Comparison of ENCODE assay signal across 14 cellular contexts in the genomic region with DNA sequence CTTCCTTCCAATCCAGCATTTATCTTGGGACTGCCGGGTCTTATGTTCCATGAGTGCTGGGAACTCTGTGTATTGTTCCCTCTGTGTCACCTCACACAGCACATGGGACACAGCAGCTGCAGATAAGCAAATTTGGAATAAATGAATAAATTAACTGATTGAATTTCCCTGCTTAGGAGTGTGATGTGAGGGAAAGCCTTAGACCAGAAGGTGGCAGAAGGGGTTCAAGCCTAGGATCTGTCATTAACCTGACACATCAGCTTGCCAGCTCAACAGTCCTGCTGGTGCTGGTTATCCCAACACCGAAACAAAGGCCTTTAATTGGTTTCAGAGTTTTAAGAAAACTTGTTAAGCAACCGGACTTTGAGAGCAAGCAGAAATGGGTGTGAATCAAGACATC.
DNase-seq lines count a peak whose midpoint lies in the region; ATAC-seq, FAIRE-seq and TF ChIP-seq lines count a peak whose summit lies in the region.
"Had no signal": no experiment of that assay in that cellular context is flagged by ENCODE, and none has a peak within 500 bp of the region (broad histone marks: within the 10 kb centered on the region; RNA-seq: fewer than 3 reads in every experiment).

No MANE protein-coding gene starts in this region.

- DNase-seq in Karpas-422 (peak; percentile 69), astrocyte of the hippocampus (ENCODE audit: low read depth, low spot score) (peak; percentile 28), kidney (no peak), vagina (ENCODE audit: extremely low spot score in 2 of 2) (no peak), RWPE1 (ENCODE audit: low spot score) (no peak), superior temporal gyrus (ENCODE audit: extremely low spot score) (no peak)
- no peak for DNase-seq in activated naive CD8-positive, alpha-beta T cell treated with anti-CD3 and anti-CD28 coated beads, Interleukin-2, amount 50 U/mL, for 24 hours
- DNase-seq: activated CD4-positive, alpha-beta T cell treated with anti-CD3 and anti-CD28 coated beads, Interleukin-2, amount 10 ng/mL, durations not matched to agents 24 days and 14 days; activated gamma-delta T cell; central memory CD4-positive, alpha-beta T cell; IMR-90 had no signal

- H3K9me3 Mint-ChIP-seq in activated naive CD8-positive, alpha-beta T cell treated with anti-CD3 and anti-CD28 coated beads, Interleukin-2, amount 50 U/mL, for 24 hours = no peaks in the 10 kb centered on the region
- H3K9me3 Mint-ChIP-seq: activated CD4-positive, alpha-beta T cell treated with anti-CD3 and anti-CD28 coated beads, Interleukin-2, amount 10 ng/mL, durations not matched to agents 24 days and 14 days had no signal

- no peak overlapping the region for H3K9ac ChIP-seq in Karpas-422 (ENCODE audit: low read length)
- no peak overlapping the region for H3K9ac ChIP-seq in kidney (ENCODE audit: low read length in 2 of 2)

- H3K36me3 ChIP-seq in Karpas-422 (ENCODE audit: insufficient read depth, low read length) = no peaks in the 10 kb centered on the region
- H3K36me3 ChIP-seq in kidney (ENCODE audit: control insufficient read depth in 1 of 2, insufficient read depth in 2 of 2, low read length in 2 of 2) = no peaks in the 10 kb centered on the region
- no peaks in the 10 kb centered on the region for H3K36me3 ChIP-seq in vagina

- no peak overlapping the region for H3K4me2 ChIP-seq in Karpas-422 (ENCODE audit: low read depth, low read length, poor library complexity, severe bottlenecking)

- H3K36me3 Mint-ChIP-seq in activated naive CD8-positive, alpha-beta T cell treated with anti-CD3 and anti-CD28 coated beads, Interleukin-2, amount 50 U/mL, for 24 hours (ENCODE audit: low read depth) = no peaks in the 10 kb centered on the region

- no peaks in the 10 kb centered on the region for H3K4me1 ChIP-seq in Karpas-422 (ENCODE audit: low read length)
- no peaks in the 10 kb centered on the region for H3K4me1 ChIP-seq in kidney (ENCODE audit: control insufficient read depth in 1 of 2, insufficient read depth in 1 of 2, low read depth in 1 of 2, low read length in 2 of 2)
- no peaks in the 10 kb centered on the region for H3K4me1 ChIP-seq in vagina

- no peaks in the 10 kb centered on the region for H3K9me3 ChIP-seq in Karpas-422 (ENCODE audit: low read length)
- H3K9me3 ChIP-seq in kidney (ENCODE audit: control insufficient read depth in 1 of 2, low read length in 2 of 2) = no peaks in the 10 kb centered on the region
- no peaks in the 10 kb centered on the region for H3K9me3 ChIP-seq in vagina

- H2AFZ ChIP-seq in Karpas-422 (ENCODE audit: low read length) = no peak overlapping the region

- H4K20me1 ChIP-seq in Karpas-422 (ENCODE audit: insufficient read depth, low read depth, low read length) = no peaks in the 10 kb centered on the region

- intact Hi-C loops in kidney (cut with DNase I) = no loop called here
- intact Hi-C loops in vagina (cut with DNase I) = no loop called here

- no peak for FAIRE-seq in kidney (lab: Jason Lieb, UNC)
- FAIRE-seq: islet of Langerhans had no signal

- H3K79me2 ChIP-seq in Karpas-422 (ENCODE audit: low read length) = no peaks in the 10 kb centered on the region

- TF ChIP-seq CTCF in C4-2B (conservative IDR thresholded peaks at IDR 0.05) (peak; percentile 34), kidney (IDR thresholded peaks at IDR 0.05; ENCODE audit: borderline replicate concordance, extremely low read depth, insufficient read depth) (peak; percentile 42), vagina (IDR thresholded peaks at IDR 0.05) (no peak), RWPE1 (conservative IDR thresholded peaks at IDR 0.05; ENCODE audit: low read depth) (no peak)

- no peak overlapping the region for H3K4me3 Mint-ChIP-seq in activated naive CD8-positive, alpha-beta T cell treated with anti-CD3 and anti-CD28 coated beads, Interleukin-2, amount 50 U/mL, for 24 hours
- H3K4me3 Mint-ChIP-seq: activated CD4-positive, alpha-beta T cell treated with anti-CD3 and anti-CD28 coated beads, Interleukin-2, amount 10 ng/mL, durations not matched to agents 24 days and 14 days; B cell had no signal

- no peaks in the 10 kb centered on the region for H3K27me3 Mint-ChIP-seq in activated naive CD8-positive, alpha-beta T cell treated with anti-CD3 and anti-CD28 coated beads, Interleukin-2, amount 50 U/mL, for 24 hours

- H3K27ac ChIP-seq in C4-2B (no peak overlapping the region), Karpas-422 (ENCODE audit: low read length) (no peak overlapping the region), kidney (ENCODE audit: low read depth in 2 of 2, low read length in 2 of 2) (no peak overlapping the region), vagina (no peak overlapping the region), RWPE1 (no peak overlapping the region)

- no peak for TF ChIP-seq POLR2A in vagina (IDR thresholded peaks at IDR 0.05)

- CTCF ChIA-PET in RWPE1 (lab: Yijun Ruan, JAX) = no interaction called here

- peaks cover 12% of the 10 kb centered on the region for H3K4me1 Mint-ChIP-seq in activated naive CD8-positive, alpha-beta T cell treated with anti-CD3 and anti-CD28 coated beads, Interleukin-2, amount 50 U/mL, for 24 hours
- H3K4me1 Mint-ChIP-seq: B cell had no signal

- H3K27me3 ChIP-seq in Karpas-422 (ENCODE audit: low read length) (no peaks in the 10 kb centered on the region), vagina (no peaks in the 10 kb centered on the region)

- no peak overlapping the region for H3K27ac Mint-ChIP-seq in activated naive CD8-positive, alpha-beta T cell treated with anti-CD3 and anti-CD28 coated beads, Interleukin-2, amount 50 U/mL, for 24 hours
- H3K27ac Mint-ChIP-seq: activated CD4-positive, alpha-beta T cell treated with anti-CD3 and anti-CD28 coated beads, Interleukin-2, amount 10 ng/mL, durations not matched to agents 24 days and 14 days; B cell had no signal

- POLR2A ChIA-PET in RWPE1 (lab: Yijun Ruan, JAX; ENCODE audit: low non-redundant PET) = no interaction called here

- no peaks in the 10 kb centered on the region for H3K9me2 ChIP-seq in Karpas-422 (replicated peaks; ENCODE audit: insufficient read depth, low read length)

- ATAC-seq in activated naive CD8-positive, alpha-beta T cell treated with anti-CD3 and anti-CD28 coated beads, Interleukin-2, amount 50 U/mL, for 24 hours = no peak

- H3K4me3 ChIP-seq in Karpas-422 (ENCODE audit: low read length) (no peak overlapping the region), kidney (ENCODE audit: low read length in 2 of 2) (no peak overlapping the region), vagina (no peak overlapping the region)

Comparison
In these comparisons a context has a peak if more than half of its experiments do, and no peak if none do; other contexts are left out.
1. CTCF ChIP-seq: peak in C4-2B (single experiment) and kidney (single experiment); none in vagina (0 of 3) and RWPE1 (single experiment).
2. DNase-seq: peak in Karpas-422 (single experiment) and astrocyte of the hippocampus (single experiment); none in kidney (single experiment), vagina (0 of 2), activated naive CD8-positive, alpha-beta T cell treated with anti-CD3 and anti-CD28 coated beads, Interleukin-2, amount 50 U/mL, for 24 hours (single experiment), RWPE1 (single experiment) and superior temporal gyrus (single experiment).